8 cellular contexts compared by ENCODE assay signal in genomic region chr4:123396294-123397275, GRCh38. TPM values are rescaled to one million over a fixed set of nuclear protein-coding genes. Genes with fewer than 3 reads are reported as not detected.
A peak's percentile ranks its signal among the peaks of the same experiment; 100 is the strongest.
DNase-seq lines count a peak whose midpoint lies in the region; ATAC-seq and TF ChIP-seq lines count a peak whose summit lies in the region.

TSS of gene SPRY1 (plus strand) at chr4:123396795. CDS start at chr4:123401592, 4,797 bp downstream.

- peak within 1 kb of the TSS; percentile 43 for H3K4me2 ChIP-seq in parathyroid adenoma (ENCODE audit: low read length)

- peak within 1 kb of the TSS; percentile 71 to 76 for H3K27ac Mint-ChIP-seq in T-cell
- peak within 1 kb of the TSS; percentile 89 for H3K27ac Mint-ChIP-seq in type B pancreatic cell

- H3K9ac ChIP-seq in parathyroid adenoma = no peak within 1 kb of the TSS

- CTCF ChIA-PET in T-cell (lab: Charles Lee) = interaction anchor here in 1 of 2 donors (0.6 to 1.0 kb wide), 2 partner anchors 8 to 78 kb away, joined by 3 read pairs; no protein-coding TSS in a partner anchor

- no peaks in the 10 kb centered on the region for H3K27me3 ChIP-seq in adrenal gland
- peaks cover 0 to 8% (median 0%) of the 10 kb centered on the region in 9 donors for H3K27me3 ChIP-seq in heart left ventricle
- H3K27me3 ChIP-seq in parathyroid adenoma (ENCODE audit: control insufficient read depth, insufficient read depth, low read length) = no peaks in the 10 kb centered on the region

- peaks cover 5 to 33% of the 10 kb centered on the region in 2 donors for H3K27me3 Mint-ChIP-seq in T-cell
- H3K27me3 Mint-ChIP-seq in type B pancreatic cell = peaks cover 6% of the 10 kb centered on the region

- H3K4me3 ChIP-seq in GM12865 (ENCODE audit: low read depth, low read length) (peak within 1 kb of the TSS; percentile 86), adrenal gland (peak within 1 kb of the TSS; percentile 6 to 84 (median 41)), heart left ventricle (peak within 1 kb of the TSS; percentile 63 to 86 (median 73)), parathyroid adenoma (ENCODE audit: low read depth, low read length) (peak within 1 kb of the TSS; percentile 87)

- intact Hi-C loops in adrenal gland (cut with DNase I) = no loop called here
- intact Hi-C loops in heart left ventricle (cut with DNase I) = loop anchor here in 9 of 10 donors (2.0 to 10.0 kb wide), 21 partner anchors 44 to 868 kb away; no protein-coding TSS in a partner anchor

- H3K4me1 Mint-ChIP-seq in T-cell (peaks cover 25 to 29% (median 28%) of the 10 kb centered on the region in 3 donors), type B pancreatic cell (ENCODE audit: unreplicated experiment) (peaks cover 11% of the 10 kb centered on the region)

- TF ChIP-seq POLR2A in adrenal gland (IDR thresholded peaks at IDR 0.05) (peak; percentile 64 to 85), heart left ventricle (IDR thresholded peaks at IDR 0.05) (peak; percentile 41 to 96)

- H3K79me2 ChIP-seq in parathyroid adenoma = no peaks in the 10 kb centered on the region

- H3K36me3 Mint-ChIP-seq in T-cell (no peaks in the 10 kb centered on the region), type B pancreatic cell (peaks cover 17% of the 10 kb centered on the region)

- POLR2A ChIA-PET in T-cell (lab: Charles Lee) = interaction anchor here in 1 of 2 donors (0.6 kb wide), 1 partner anchor 664 kb away, joined by 3 read pairs; the partner anchor contains the start of gene BBS12

- H3K27ac ChIP-seq in adrenal gland = peak within 1 kb of the TSS; percentile 24 to 92 (median 74)
- H3K27ac ChIP-seq in heart left ventricle = peak within 1 kb of the TSS; percentile 85 to 97 (median 93)
- H3K27ac ChIP-seq in parathyroid adenoma = peak within 1 kb of the TSS; percentile 86

- peak within 1 kb of the TSS; percentile 88 to 90 (median 88) for H3K4me3 Mint-ChIP-seq in T-cell
- H3K4me3 Mint-ChIP-seq in type B pancreatic cell = peak within 1 kb of the TSS; percentile 97

- DNase-seq in GM12865 (ENCODE audit: low read depth) = peak; percentile 82
- DNase-seq in NCI-H1436 treated with DMSO at 0.1 percent for 48 hours (lab: John Stamatoyannopoulos, UW) = peak; percentile 73
- DNase-seq in T-cell = peak; percentile 46 to 79 (median 67)
- DNase-seq in adrenal gland = peak; percentile 86 to 95 (median 89)
- DNase-seq in heart left ventricle = peak; percentile 84 to 93 (median 92)
- DNase-seq in type B pancreatic cell (ENCODE audit: extremely low spot score, unreplicated experiment) = peak; percentile 86

- H2AFZ ChIP-seq in parathyroid adenoma = peak within 1 kb of the TSS; percentile 79

- TF ChIP-seq CTCF in GM12865 (IDR thresholded peaks at IDR 0.05; ENCODE audit: insufficient read depth, low read depth, low read length, missing control alignments) (no peak), adrenal gland (IDR thresholded peaks at IDR 0.05) (no peak), heart left ventricle (IDR thresholded peaks at IDR 0.05) (no peak), parathyroid adenoma (IDR thresholded peaks at IDR 0.05) (no peak), type B pancreatic cell (conservative IDR thresholded peaks at IDR 0.05) (no peak)

- H3K9me3 ChIP-seq in adrenal gland (replicated peaks in 1 of 3) = no peaks in the 10 kb centered on the region
- no peaks in the 10 kb centered on the region for H3K9me3 ChIP-seq in heart left ventricle
- no peaks in the 10 kb centered on the region for H3K9me3 ChIP-seq in parathyroid adenoma (ENCODE audit: control insufficient read depth, low read length)

- WGBS in adrenal gland, 4 donors = 1 to 2% (median 1%) methylated on average over 28 of the region's 28 CpGs
- 1% methylated on average over 28 of the region's 28 CpGs for WGBS in heart left ventricle, 4 donors

- H3K36me3 ChIP-seq in adrenal gland (replicated peaks in 1 of 2) (peaks cover 0 to under 1% of the 10 kb centered on the region in 2 donors), heart left ventricle (peaks cover 0 to 12% (median 6%) of the 10 kb centered on the region in 9 donors), parathyroid adenoma (ENCODE audit: control insufficient read depth, insufficient read depth, low read length) (no peaks in the 10 kb centered on the region)

- H3K9me3 Mint-ChIP-seq in T-cell (no peaks in the 10 kb centered on the region), type B pancreatic cell (no peaks in the 10 kb centered on the region)

- peak; percentile 62 for ATAC-seq in HG02798 (IDR thresholded peaks at IDR 0.05; ENCODE audit: poor library complexity, unreplicated experiment)
- ATAC-seq in T-cell (replicated peaks in 1 of 4) = peak; percentile 61 to 69 (median 68)
- ATAC-seq in heart left ventricle = peak; percentile 86 to 92 (median 90)

- H3K4me1 ChIP-seq in adrenal gland (replicated peaks in 1 of 2) = peaks cover 0 to 3% of the 10 kb centered on the region in 2 donors
- H3K4me1 ChIP-seq in heart left ventricle = peaks cover 0 to 29% (median 0%) of the 10 kb centered on the region in 12 donors
- H3K4me1 ChIP-seq in parathyroid adenoma = peaks cover 3% of the 10 kb centered on the region

RNA-seq across cellular contexts. Expression of gene SPRY1, which starts in this region (rescaled TPM):
- total RNA-seq in T-cell (10 to 100 TPM in 2 of 5 donors, 1 to 10 TPM in 3; 3.2 to 18.6 (median 7.1) TPM), adrenal gland (10 to 100 TPM; 45.1 to 95.6 (median 71.9) TPM), heart left ventricle (100 to 1,000 TPM in 1 of 9 donors, 10 to 100 TPM in 8; 28.0 to 104 (median 39.1) TPM), type B pancreatic cell (ENCODE audit: low replicate concordance) (52.3 and 61.3 TPM in 2 replicates)
- polyA plus RNA-seq in adrenal gland (10 to 100 TPM; 22.3 to 35.4 (median 28.4) TPM), heart left ventricle (10 to 100 TPM; 17.0 to 57.6 TPM)

Comparison
In these comparisons a context has a peak if more than half of its experiments do, and no peak if none do; other contexts are left out.
1. Peak in every context shown above with its lines: DNase-seq, ATAC-seq, H3K4me3 ChIP-seq and H3K27ac ChIP-seq.
2. intact Hi-C loops: an anchor here in heart left ventricle (2.0 to 10.0 kb wide); none called in adrenal gland.